Comparison of ENCODE assay signal across 9 cellular contexts in genomic region chr2:90207454-90208058, GRCh38.
DNase-seq lines count a peak whose midpoint lies in the region; ATAC-seq and TF ChIP-seq lines count a peak whose summit lies in the region.
"Had no signal": no experiment of that assay in that cellular context is flagged by ENCODE, and none has a peak within 500 bp of the region (broad histone marks: within the 10 kb centered on the region; RNA-seq: fewer than 3 reads in every experiment).

No MANE protein-coding gene starts in this region.

- H3K4me2 ChIP-seq in PC-9 = no peak overlapping the region

- BruUV-seq in PC-9 (replicated peaks; lab: Mats Ljungman, UMichigan) = no TSS peak

- H3K27ac ChIP-seq in PC-9 = no peak overlapping the region
- H3K27ac ChIP-seq: thoracic aorta had no signal

- no peaks in the 10 kb centered on the region for H3K4me1 ChIP-seq in PC-9 (replicated peaks; ENCODE audit: insufficient read depth)

- no peak overlapping the region for H3K4me3 ChIP-seq in PC-9
- H3K4me3 ChIP-seq: thoracic aorta had no signal

- DNase-seq in ELF-1 (ENCODE audit: low read depth, low spot score) (peak; percentile 10), PC-9 (no peak), kidney tubule cell (ENCODE audit: low spot score) (peak; percentile 38), NCI-H748 treated with DMSO at 0.1 percent for 48 hours (lab: John Stamatoyannopoulos, UW) (no peak)
- DNase-seq in stimulated activated CD4-positive, alpha-beta T cell treated with anti-CD3 and anti-CD28 coated beads, Interleukin-4, amount 100 ng/mL, for 24 hours = no peak

- no peaks in the 10 kb centered on the region for H3F3A ChIP-seq in PC-9 (ENCODE audit: insufficient read depth, low read depth)

- ATAC-seq in GM21367 (IDR thresholded peaks at IDR 0.05; ENCODE audit: unreplicated experiment) (peak; percentile 75), GM21447 (IDR thresholded peaks at IDR 0.05; ENCODE audit: unreplicated experiment) (no peak), HG02642 (IDR thresholded peaks at IDR 0.05; ENCODE audit: poor library complexity, unreplicated experiment) (no peak)

- CTCF ChIA-PET in PC-9 (lab: Charles Lee) = no interaction called here

- POLR2A ChIA-PET in PC-9 (lab: Charles Lee; ENCODE audit: unreplicated experiment) = no interaction called here

- no peaks in the 10 kb centered on the region for H3K9me2 ChIP-seq in PC-9 (ENCODE audit: insufficient read depth)

- H2AFZ ChIP-seq in PC-9 = no peak overlapping the region

- no peaks in the 10 kb centered on the region for H3K9me3 ChIP-seq in PC-9 (ENCODE audit: insufficient read depth, low read depth)
- H3K9me3 ChIP-seq: thoracic aorta had no signal

- no peaks in the 10 kb centered on the region for H3K79me2 ChIP-seq in PC-9 (ENCODE audit: low read depth)

- H3K36me3 ChIP-seq in PC-9 (ENCODE audit: low read depth) = no peaks in the 10 kb centered on the region
- H3K36me3 ChIP-seq: thoracic aorta had no signal

- peak; percentile 49; the same call in 1 of the 2 replicates for TF ChIP-seq CTCF in PC-9 (conservative IDR thresholded peaks at IDR 0.05)

- no peaks in the 10 kb centered on the region for H4K20me1 ChIP-seq in PC-9 (ENCODE audit: insufficient read depth)

- intact Hi-C loops in PC-9 (cut with micrococcal nuclease; ENCODE audit: unreplicated experiment) = no loop called here

- no peaks in the 10 kb centered on the region for H3K27me3 ChIP-seq in PC-9 (ENCODE audit: insufficient read depth, low read depth)

Comparison
In these comparisons a context has a peak if more than half of its experiments do, and no peak if none do; other contexts are left out.
1. DNase-seq: peak in ELF-1 (single experiment) and kidney tubule cell (single experiment); none in PC-9 (0 of 2), NCI-H748 treated with DMSO at 0.1 percent for 48 hours (single experiment) and stimulated activated CD4-positive, alpha-beta T cell treated with anti-CD3 and anti-CD28 coated beads, Interleukin-4, amount 100 ng/mL, for 24 hours (single experiment).